In genomic region chr11:105734422-105734821, GRCh38 we compare ENCODE assay signal across 21 cellular contexts.
"Had no signal": no experiment of that assay in that cellular context is flagged by ENCODE, and none has a peak within 500 bp of the region (broad histone marks: within the 10 kb centered on the region; RNA-seq: fewer than 3 reads in every experiment).

No MANE protein-coding gene starts in this region.

- H3K27ac ChIP-seq: HL-60, RWPE1 had no signal

- DNase-seq: KBM-7, MM.1S, NCI-H1092 treated with DMSO at 0.1 percent for 48 hours, NCI-H1436, NCI-H187, NCI-H2029, NCI-H2081 treated with DMSO at 0.1 percent for 48 hours, NCI-H2171, NCI-H226, NCI-H446, NCI-H510A, NCI-H524 treated with DMSO at 0.1 percent for 48 hours, NCI-H69, NCI-H774, SHP77, SK-N-SH, SW 1271 had no signal

- ATAC-seq: Panc1 had no signal

- FAIRE-seq: HTR-8/SVneo had no signal

- H3K9me3 ChIP-seq: SK-N-SH had no signal
